ENCODE assay signal across 13 cellular contexts in genomic region chr17:81489986-81490598, GRCh38. TPM values are rescaled to one million over a fixed set of nuclear protein-coding genes. Genes with fewer than 3 reads are reported as not detected.
DNase-seq lines count a peak whose midpoint lies in the region; ATAC-seq and TF ChIP-seq lines count a peak whose summit lies in the region.
"Had no signal": no experiment of that assay in that cellular context is flagged by ENCODE, and none has a peak within 500 bp of the region (broad histone marks: within the 10 kb centered on the region; RNA-seq: fewer than 3 reads in every experiment).

No MANE protein-coding gene starts in this region.

- TF ChIP-seq CTCF in BE2C (IDR thresholded peaks at IDR 0.05; ENCODE audit: low read depth, low read length) (0 out of 2 replicates have a peak, but pooled peaks have one; percentile 11), GM12874 (IDR thresholded peaks at IDR 0.05; ENCODE audit: insufficient read depth, low read depth, low read length) (0 out of 2 replicates have a peak, but pooled peaks have one; percentile 1), vagina (IDR thresholded peaks at IDR 0.05) (no peak)

- H3K4me1 Mint-ChIP-seq in activated T-helper 17 cell treated with anti-CD3 and anti-CD28 coated beads, Interleukin-2, amount 50 U/mL, for 72 hours, result peaks cover 5% of the 10 kb centered on the region
- peaks cover 3 to 11% (median 6%) of the 10 kb centered on the region in 7 donors for H3K4me1 Mint-ChIP-seq in naive thymus-derived CD4-positive, alpha-beta T cell

- no peak for ATAC-seq in activated T-helper 17 cell treated with anti-CD3 and anti-CD28 coated beads, Interleukin-2, amount 50 U/mL, for 72 hours (replicated peaks)
- ATAC-seq in naive thymus-derived CD4-positive, alpha-beta T cell, result no peak
- ATAC-seq in GM18909 (IDR thresholded peaks at IDR 0.05; ENCODE audit: poor library complexity, unreplicated experiment) (no peak), GM21717 (IDR thresholded peaks at IDR 0.05; ENCODE audit: unreplicated experiment) (no peak)

- intact Hi-C loops in naive thymus-derived CD4-positive, alpha-beta T cell (cut with micrococcal nuclease), result loop anchor here in 1 of 2 donors (10.0 kb wide), 1 partner anchor 455 kb away; the partner anchor contains the start of gene BAIAP2
- intact Hi-C loops in vagina (cut with DNase I), result no loop called here

- H3K27me3 ChIP-seq in BE2C, result no peaks in the 10 kb centered on the region
- peaks cover 0 to 4% of the 10 kb centered on the region in 2 donors for H3K27me3 ChIP-seq in naive thymus-derived CD4-positive, alpha-beta T cell (ENCODE audit: control insufficient read depth in 2 of 2, insufficient read depth in 2 of 2, low read length in 2 of 2)
- H3K27me3 ChIP-seq in vagina, result no peaks in the 10 kb centered on the region

- no peaks in the 10 kb centered on the region for H3K36me3 Mint-ChIP-seq in activated T-helper 17 cell treated with anti-CD3 and anti-CD28 coated beads, Interleukin-2, amount 50 U/mL, for 72 hours (ENCODE audit: low read depth)
- no peaks in the 10 kb centered on the region for H3K36me3 Mint-ChIP-seq in naive thymus-derived CD4-positive, alpha-beta T cell
- H3K36me3 Mint-ChIP-seq: CD4-positive, alpha-beta memory T cell had no signal

- H3K4me3 ChIP-seq in BE2C (ENCODE audit: low read depth, low read length) (no peak overlapping the region), vagina (no peak overlapping the region)
- H3K4me3 ChIP-seq in naive thymus-derived CD4-positive, alpha-beta T cell (ENCODE audit: low read length), result no peak overlapping the region

- no peak for TF ChIP-seq POLR2A in vagina (IDR thresholded peaks at IDR 0.05)

- no peaks in the 10 kb centered on the region for H3K36me3 ChIP-seq in BE2C
- H3K36me3 ChIP-seq in naive thymus-derived CD4-positive, alpha-beta T cell (ENCODE audit: control insufficient read depth in 2 of 3, insufficient read depth in 3 of 3, low read length in 3 of 3), result no peaks in the 10 kb centered on the region
- H3K36me3 ChIP-seq in vagina, result no peaks in the 10 kb centered on the region
- H3K36me3 ChIP-seq: brain microvascular endothelial cell had no signal

- DNase-seq in BE2C, result no peak
- no peak for DNase-seq in naive thymus-derived CD4-positive, alpha-beta T cell
- no peak for DNase-seq in vagina (ENCODE audit: extremely low spot score in 2 of 2)
- DNase-seq in activated gamma-delta T cell (lab: John Stamatoyannopoulos, UW), result no peak
- DNase-seq: activated CD4-positive, alpha-beta T cell treated with anti-CD3 and anti-CD28 coated beads for 1 hour; brain microvascular endothelial cell; effector memory CD4-positive, alpha-beta T cell; NCI-H226 had no signal

- H3K4me1 ChIP-seq in BE2C (peaks cover 12% of the 10 kb centered on the region), vagina (peaks cover 13% of the 10 kb centered on the region)
- no peaks in the 10 kb centered on the region for H3K4me1 ChIP-seq in naive thymus-derived CD4-positive, alpha-beta T cell (ENCODE audit: control insufficient read depth in 2 of 2, insufficient read depth in 2 of 2, low read length in 2 of 2)

- H3K9me3 Mint-ChIP-seq in activated T-helper 17 cell treated with anti-CD3 and anti-CD28 coated beads, Interleukin-2, amount 50 U/mL, for 72 hours, result no peaks in the 10 kb centered on the region
- H3K9me3 Mint-ChIP-seq in naive thymus-derived CD4-positive, alpha-beta T cell, result no peaks in the 10 kb centered on the region
- H3K9me3 Mint-ChIP-seq: CD4-positive, alpha-beta memory T cell had no signal

- peak overlapping the region; percentile 58 for H3K4me3 Mint-ChIP-seq in activated T-helper 17 cell treated with anti-CD3 and anti-CD28 coated beads, Interleukin-2, amount 50 U/mL, for 72 hours
- peak overlapping the region in 6 of 10 donors; percentile 48 to 79 (median 66) for H3K4me3 Mint-ChIP-seq in naive thymus-derived CD4-positive, alpha-beta T cell

- peaks cover 4% of the 10 kb centered on the region for H3K27me3 Mint-ChIP-seq in activated T-helper 17 cell treated with anti-CD3 and anti-CD28 coated beads, Interleukin-2, amount 50 U/mL, for 72 hours
- peaks cover 0 to 19% (median 5%) of the 10 kb centered on the region in 5 donors for H3K27me3 Mint-ChIP-seq in naive thymus-derived CD4-positive, alpha-beta T cell

- H3K9me3 ChIP-seq in BE2C, result no peaks in the 10 kb centered on the region
- no peaks in the 10 kb centered on the region for H3K9me3 ChIP-seq in naive thymus-derived CD4-positive, alpha-beta T cell (ENCODE audit: control insufficient read depth in 2 of 3, low read length in 3 of 3)
- no peaks in the 10 kb centered on the region for H3K9me3 ChIP-seq in vagina

- CTCF ChIA-PET in naive thymus-derived CD4-positive, alpha-beta T cell (lab: Charles Lee), result interaction anchor here (0.9 kb wide), 1 partner anchor 92 kb away, joined by 3 read pairs; no protein-coding TSS in a partner anchor

- POLR2A ChIA-PET in naive thymus-derived CD4-positive, alpha-beta T cell (lab: Charles Lee), result interaction anchor here (0.6 to 5.5 kb wide), 2 partner anchors 17 to 20 kb away, joined by 3 to 48 read pairs; partner anchors contain the start of gene ACTG1

- no peak overlapping the region for H3K27ac ChIP-seq in naive thymus-derived CD4-positive, alpha-beta T cell (ENCODE audit: low read depth, low read length)
- no peak overlapping the region for H3K27ac ChIP-seq in vagina
- H3K27ac ChIP-seq: brain microvascular endothelial cell had no signal

- no peak overlapping the region for H3K27ac Mint-ChIP-seq in activated T-helper 17 cell treated with anti-CD3 and anti-CD28 coated beads, Interleukin-2, amount 50 U/mL, for 72 hours
- peak overlapping the region in 2 of 9 donors; percentile 25 to 58 for H3K27ac Mint-ChIP-seq in naive thymus-derived CD4-positive, alpha-beta T cell

RNA-seq across cellular contexts. Expression of gene ACTG1, which starts 22.5 kb away (rescaled TPM):
- 2,263 TPM for polyA plus RNA-seq in BE2C (2012; ENCODE audit: insufficient read depth, insufficient read length, low read depth)
- 1,000 to 10,000 TPM; 4,457 to 7,394 TPM for total RNA-seq in activated T-helper 17 cell treated with anti-CD3 and anti-CD28 coated beads, Interleukin-2, amount 50 U/mL, for 72 hours
- 1,000 to 10,000 TPM in 4 of 5 experiments, 100 to 1,000 TPM in 1; 971 to 4,639 (median 1,185) TPM for total RNA-seq in naive thymus-derived CD4-positive, alpha-beta T cell
- polyA plus RNA-seq in naive thymus-derived CD4-positive, alpha-beta T cell, result 1,000 to 10,000 TPM; 1,098 to 1,433 TPM
- 2,441 TPM for total RNA-seq in vagina

RNA-seq across cellular contexts. Expression of gene FSCN2, which starts 38.1 kb away (rescaled TPM):
- 2.4 TPM for polyA plus RNA-seq in BE2C (2012; ENCODE audit: insufficient read depth, insufficient read length, low read depth)
- total RNA-seq in activated T-helper 17 cell treated with anti-CD3 and anti-CD28 coated beads, Interleukin-2, amount 50 U/mL, for 72 hours, result under 1 TPM; 0.43 to 0.93 TPM
- total RNA-seq in naive thymus-derived CD4-positive, alpha-beta T cell, result 1 to 10 TPM in 2 of 5 experiments, under 1 TPM in 3; 0.56 to 1.6 (median 0.70) TPM
- not detected for polyA plus RNA-seq in naive thymus-derived CD4-positive, alpha-beta T cell
- 6.6 TPM for total RNA-seq in vagina

Comparison
In these comparisons a context has a peak if more than half of its experiments do, and no peak if none do; other contexts are left out.
1. CTCF ChIP-seq: peak in BE2C (single experiment) and GM12874 (single experiment); none in vagina (0 of 3).